9 cellular contexts compared by ENCODE assay signal in the genomic region with DNA sequence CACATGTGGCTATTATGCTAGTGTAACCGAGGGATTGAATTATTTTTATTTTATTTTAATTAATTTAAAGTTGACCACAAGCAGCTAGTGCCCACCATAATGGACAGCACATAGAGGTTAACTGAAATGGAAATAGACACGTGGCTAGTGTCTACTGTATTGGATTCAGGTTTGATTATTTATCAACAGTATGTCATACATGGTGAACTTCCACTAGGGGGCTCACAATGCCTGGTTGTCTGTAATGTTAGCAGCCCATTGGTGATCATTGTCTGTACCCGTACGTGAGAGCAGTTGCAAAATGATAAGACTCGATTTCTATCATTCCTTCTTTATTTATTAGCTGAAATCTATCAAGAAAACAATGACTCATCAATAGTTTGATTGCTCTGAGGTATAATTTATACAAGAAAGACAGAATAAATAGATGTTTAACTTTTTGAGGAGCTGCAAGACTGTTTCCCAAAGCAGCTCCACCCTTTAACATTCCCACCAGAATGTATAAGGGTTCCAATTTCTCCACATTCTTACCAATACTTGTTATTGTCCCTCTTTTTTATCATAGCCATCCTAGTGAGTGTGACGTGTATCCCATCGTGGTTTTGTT.
DNase-seq lines count a peak whose midpoint lies in the region; ATAC-seq, FAIRE-seq and TF ChIP-seq lines count a peak whose summit lies in the region.
"Had no signal": no experiment of that assay in that cellular context is flagged by ENCODE, and none has a peak within 500 bp of the region (broad histone marks: within the 10 kb centered on the region; RNA-seq: fewer than 3 reads in every experiment).

No MANE protein-coding gene starts in this region.

- H3K9me3 Mint-ChIP-seq in Caco-2 (ENCODE audit: unreplicated experiment) (no peaks in the 10 kb centered on the region), naive B cell (peaks cover 0 to 2% (median 0%) of the 10 kb centered on the region in 7 donors)

- POLR2A ChIA-PET in Caco-2 (lab: Charles Lee): no interaction called here

- in situ Hi-C loops in transverse colon (cut with MboI; ENCODE audit: low pct_ligation_motif_present in 1 of 4, low pct_unique_long_range_greater_than_20kb in 1 of 4, low sequenced_read_pairs in 3 of 4): loop anchor here (25.0 kb wide), 1 partner anchor 513 kb away; a partner anchor contains a TSS

- H3K27me3 ChIP-seq in Caco-2 (replicated peaks; ENCODE audit: control insufficient read depth, insufficient read depth, low read length) (no peaks in the 10 kb centered on the region), transverse colon (peaks cover 14% of the 10 kb centered on the region)

- H3K36me3 ChIP-seq in Caco-2 (ENCODE audit: control insufficient read depth, insufficient read depth, low read length) (no peaks in the 10 kb centered on the region), transverse colon (no peaks in the 10 kb centered on the region)

- ATAC-seq in HG03378 (IDR thresholded peaks at IDR 0.05; ENCODE audit: unreplicated experiment) (peak; percentile 88), naive B cell (ENCODE audit: low read depth in 2 of 2) (peak; percentile 90 to 93)

- TF ChIP-seq CTCF in Caco-2 (IDR thresholded peaks at IDR 0.05; ENCODE audit: insufficient read depth in 1 of 2, low read depth in 1 of 2, low read length in 1 of 2, severe bottlenecking in 1 of 2, unreplicated experiment in 1 of 2): peak; percentile 80 to 85
- TF ChIP-seq CTCF in transverse colon (IDR thresholded peaks at IDR 0.05): peak; percentile 59 to 80 (median 63)

- H3K27ac Mint-ChIP-seq in Caco-2 (ENCODE audit: unreplicated experiment) (no peak overlapping the region), naive B cell (no peak overlapping the region)
- H3K27ac Mint-ChIP-seq: activated naive CD8-positive, alpha-beta T cell had no signal

- CTCF ChIA-PET in Caco-2 (lab: Charles Lee): interaction anchor here (0.6 to 1.0 kb wide), 4 partner anchors 11 to 515 kb away, joined by 3 to 7 read pairs (median 6); a partner anchor contains a TSS

- peak; percentile 90 for FAIRE-seq in GM19239 (lab: Jason Lieb, UNC)

- no peak overlapping the region for H3K4me3 ChIP-seq in Caco-2 (ENCODE audit: low read depth, low read length)
- H3K4me3 ChIP-seq in transverse colon: no peak overlapping the region

- no TSS peak for BruUV-seq in Caco-2 (replicated peaks; lab: Mats Ljungman, UMichigan)

- WGBS in transverse colon (ENCODE audit: low coverage in 1 of 2), 2 donors: 17 to 19% methylated on average over 5 to 7 of the region's 7 CpGs

- no peak overlapping the region for H3K27ac ChIP-seq in transverse colon

- peak; percentile 60 to 68 for DNase-seq in Caco-2
- DNase-seq in GM19239 (ENCODE audit: insufficient read length, low spot score): peak; percentile 71
- DNase-seq in NCI-H510A (lab: John Stamatoyannopoulos, UW): peak; percentile 33
- DNase-seq in activated CD4-positive, alpha-beta T cell treated with anti-CD3 and anti-CD28 coated beads for 48 hours: peak; percentile 54
- peak; percentile 67 to 76 for DNase-seq in erythroblast (lab: John Stamatoyannopoulos, UW)
- peak; percentile 54 for DNase-seq in naive B cell
- peak; percentile 34 for DNase-seq in transverse colon

- intact Hi-C loops in Caco-2 (cut with micrococcal nuclease; ENCODE audit: unreplicated experiment) (loop anchor here (1.0 to 5.0 kb wide), 4 partner anchors 88 to 514 kb away; a partner anchor contains a TSS), transverse colon (cut with DNase I; ENCODE audit: low total_unique reads) (no loop called here)

- H3K36me3 Mint-ChIP-seq in Caco-2 (ENCODE audit: insufficient read depth, unreplicated experiment) (no peaks in the 10 kb centered on the region), naive B cell (peaks cover 0 to 2% of the 10 kb centered on the region in 2 donors)
- H3K36me3 Mint-ChIP-seq: activated naive CD8-positive, alpha-beta T cell had no signal

- H3K4me1 ChIP-seq in Caco-2: no peaks in the 10 kb centered on the region
- no peaks in the 10 kb centered on the region for H3K4me1 ChIP-seq in transverse colon

- H3K4me3 Mint-ChIP-seq in Caco-2 (ENCODE audit: unreplicated experiment) (no peak overlapping the region), naive B cell (no peak overlapping the region)
- H3K4me3 Mint-ChIP-seq: activated naive CD8-positive, alpha-beta T cell had no signal

- H3K4me1 Mint-ChIP-seq in Caco-2 (ENCODE audit: low read depth, unreplicated experiment): peaks cover 6% of the 10 kb centered on the region
- H3K4me1 Mint-ChIP-seq in naive B cell: peaks cover 0 to 6% (median 0%) of the 10 kb centered on the region in 3 donors

- no peak for TF ChIP-seq POLR2A in erythroblast (IDR thresholded peaks at IDR 0.05; ENCODE audit: low read length)
- TF ChIP-seq POLR2A in transverse colon (IDR thresholded peaks at IDR 0.05): no peak

- H3K27me3 Mint-ChIP-seq in Caco-2 (ENCODE audit: insufficient read depth, unreplicated experiment) (peaks cover 10% of the 10 kb centered on the region), naive B cell (peaks cover 12 to 25% (median 13%) of the 10 kb centered on the region in 3 donors)

- H3K9me3 ChIP-seq in Caco-2 (no peaks in the 10 kb centered on the region), transverse colon (no peaks in the 10 kb centered on the region)

- TF ChIP-seq EP300 in transverse colon (IDR thresholded peaks at IDR 0.05; ENCODE audit: low read depth): no peak
